Comparison of ENCODE assay signal across 8 cellular contexts in the genomic region with DNA sequence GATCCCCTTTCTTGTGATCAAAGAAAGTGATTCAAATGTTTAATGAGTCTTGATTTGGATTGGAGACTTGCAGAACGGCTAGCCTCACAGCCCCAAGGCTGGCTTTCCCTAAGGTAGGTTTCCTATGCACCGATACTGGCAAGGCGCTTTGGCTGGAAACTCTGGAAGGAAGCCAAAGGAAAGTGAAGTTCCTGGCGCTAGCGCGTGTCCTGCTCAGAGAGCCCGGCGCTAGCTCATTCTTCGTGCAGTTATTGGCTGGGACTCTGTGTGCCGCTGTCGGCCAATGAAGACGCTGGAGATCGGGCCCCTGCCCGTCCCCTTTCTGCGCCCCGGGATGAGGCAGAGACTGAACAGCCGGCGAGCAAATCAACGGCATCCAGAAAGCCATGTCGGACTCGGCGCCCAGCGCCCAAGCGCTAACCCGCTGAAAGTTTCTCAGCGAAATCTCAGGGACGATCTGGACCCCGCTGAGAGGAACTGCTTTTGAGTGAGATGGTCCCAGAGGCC. TPM values are rescaled to one million over a fixed set of nuclear protein-coding genes. Genes with fewer than 3 reads are reported as not detected.
A peak's percentile ranks its signal among the peaks of the same experiment; 100 is the strongest.
DNase-seq lines count a peak whose midpoint lies in the region; ATAC-seq and TF ChIP-seq lines count a peak whose summit lies in the region.

Gene PCDHGC3 (plus strand): TSS at position 342 of the 507 bp plus-strand sequence. CDS start 151 bp downstream, at position 493.

- peak; percentile 98 for ATAC-seq in DND-41 (ENCODE audit: insufficient read depth, low read depth)
- ATAC-seq in GM21515 (IDR thresholded peaks at IDR 0.05; ENCODE audit: unreplicated experiment), result peak; percentile 97
- peak; percentile 98 for ATAC-seq in Right ventricle myocardium superior (ENCODE audit: poor library complexity)

- H3K27me3 ChIP-seq in DND-41 (ENCODE audit: insufficient read depth, low read length, poor library complexity) (peaks cover 15% of the 10 kb centered on the region), OCI-LY1 (ENCODE audit: insufficient read depth, low read length) (peaks cover 9% of the 10 kb centered on the region; the same call in 1 of the 2 replicates), adipocyte (replicated peaks; ENCODE audit: control insufficient read depth, insufficient read depth, low read length) (no peaks in the 10 kb centered on the region), uterus (no peaks in the 10 kb centered on the region)

- H3K27ac ChIP-seq in DND-41 (ENCODE audit: low read length) (no peak within 1 kb of the TSS), OCI-LY1 (ENCODE audit: low read depth, low read length, poor library complexity, severe bottlenecking) (no peak within 1 kb of the TSS), uterus (peak within 1 kb of the TSS; percentile 90 to 92)

- no peaks in the 10 kb centered on the region for H3K36me3 ChIP-seq in DND-41 (ENCODE audit: insufficient read depth, low read length)
- H3K36me3 ChIP-seq in OCI-LY1 (ENCODE audit: insufficient read depth, low read length), result no peaks in the 10 kb centered on the region
- no peaks in the 10 kb centered on the region for H3K36me3 ChIP-seq in adipocyte (ENCODE audit: control insufficient read depth, insufficient read depth, low read length, severe bottlenecking)
- no peaks in the 10 kb centered on the region for H3K36me3 ChIP-seq in uterus

- H2AFZ ChIP-seq in DND-41 (ENCODE audit: low read depth, low read length), result peak within 1 kb of the TSS; percentile 62
- H2AFZ ChIP-seq in OCI-LY1 (ENCODE audit: low read length), result no peak within 1 kb of the TSS

- H4K20me1 ChIP-seq in DND-41 (ENCODE audit: insufficient read depth, low read length), result no peaks in the 10 kb centered on the region
- no peaks in the 10 kb centered on the region for H4K20me1 ChIP-seq in OCI-LY1 (ENCODE audit: insufficient read depth, low read length)

- intact Hi-C loops in Right ventricle myocardium superior (cut with DNase I), result loop anchor here (2.0 kb wide), 1 partner anchor 37 kb away; no protein-coding TSS in a partner anchor
- intact Hi-C loops in uterus (cut with DNase I; ENCODE audit: low total_unique reads), result loop anchor here (10.0 kb wide), 1 partner anchor 49 kb away; no protein-coding TSS in a partner anchor

- H3K9me3 ChIP-seq in DND-41 (ENCODE audit: insufficient read depth, low read length, severe bottlenecking) (no peaks in the 10 kb centered on the region), OCI-LY1 (ENCODE audit: low read length) (no peaks in the 10 kb centered on the region), adipocyte (ENCODE audit: control insufficient read depth, low read length) (no peaks in the 10 kb centered on the region), uterus (no peaks in the 10 kb centered on the region)

- TF ChIP-seq CTCF in DND-41 (IDR thresholded peaks at IDR 0.05; ENCODE audit: borderline replicate concordance, extremely low read depth, low read length, poor library complexity, severe bottlenecking) (peak; percentile 51), OCI-LY1 (IDR thresholded peaks at IDR 0.05; ENCODE audit: low read length) (peak; percentile 47; the same call in 1 of the 2 replicates), uterus (IDR thresholded peaks at IDR 0.05) (peak; percentile 58 to 80 (median 66))

- H3F3A ChIP-seq in OCI-LY1 (ENCODE audit: insufficient read depth, low read length), result no peaks in the 10 kb centered on the region

- peak; percentile 68 for DNase-seq in DND-41
- DNase-seq in HT1080 (ENCODE audit: low read depth), result peak; percentile 94
- DNase-seq in adipocyte (ENCODE audit: low read depth), result peak; percentile 99
- peak; percentile 95 for DNase-seq in Right ventricle myocardium superior
- peak in 52 of 56 donors; percentile 46 to 93 (median 78) for DNase-seq in nucleus accumbens (lab: John Stamatoyannopoulos, UW)
- peak; percentile 95 for DNase-seq in uterus

- peak; percentile 70 to 74 for TF ChIP-seq POLR2A in uterus (IDR thresholded peaks at IDR 0.05)

- H3K4me2 ChIP-seq in DND-41 (ENCODE audit: insufficient read depth, low read length) (peak within 1 kb of the TSS; percentile 69), OCI-LY1 (ENCODE audit: low read length) (peak within 1 kb of the TSS; percentile 83)

- H3K4me3 ChIP-seq in DND-41 (ENCODE audit: low read depth in 1 of 2, low read length in 2 of 2) (peak within 1 kb of the TSS; percentile 12 to 61; a peak in 3 of 4 replicates), OCI-LY1 (ENCODE audit: low read depth, low read length, poor library complexity, severe bottlenecking) (peak within 1 kb of the TSS; percentile 60), adipocyte (ENCODE audit: low read length) (peak within 1 kb of the TSS; percentile 97), uterus (peak within 1 kb of the TSS; percentile 54 to 55)

- H3K9me2 ChIP-seq in OCI-LY1 (ENCODE audit: low read depth, low read length), result no peaks in the 10 kb centered on the region

- H3K79me2 ChIP-seq in DND-41 (ENCODE audit: insufficient read depth, low read length) (no peaks in the 10 kb centered on the region), OCI-LY1 (ENCODE audit: insufficient read depth, low read length) (no peaks in the 10 kb centered on the region)

- H3K4me1 ChIP-seq in DND-41 (ENCODE audit: insufficient read depth, low read length) (peaks cover 17% of the 10 kb centered on the region; the same call in 1 of the 2 replicates), OCI-LY1 (ENCODE audit: insufficient read depth, low read length, severe bottlenecking) (peaks cover 31% of the 10 kb centered on the region), adipocyte (ENCODE audit: control insufficient read depth, insufficient read depth, low read length) (peaks cover 25% of the 10 kb centered on the region), uterus (peaks cover 15 to 21% of the 10 kb centered on the region in 2 donors)

- H3K9ac ChIP-seq in DND-41 (ENCODE audit: low read depth, low read length), result peak within 1 kb of the TSS; percentile 47
- peak within 1 kb of the TSS; percentile 44; the same call in 1 of the 2 replicates for H3K9ac ChIP-seq in OCI-LY1 (ENCODE audit: low read length)
- H3K9ac ChIP-seq in adipocyte (ENCODE audit: low read length), result peak within 1 kb of the TSS; percentile 93

RNA-seq across cellular contexts. Expression of gene PCDHGC3, which starts in this region (rescaled TPM):
- 36.5 and 44.6 TPM in 2 replicates for total RNA-seq in HT1080 (2014; rRNA removed; shearing (Covaris generic))
- polyA plus RNA-seq in HT1080 (2015; cell fraction: cytosol; rRNA removed), result 42.6 and 52.1 TPM in 2 replicates
- 60.1 and 79.7 TPM in 2 replicates for polyA plus RNA-seq in HT1080 (2015; cell fraction: nucleus; rRNA removed)
- total RNA-seq in Right ventricle myocardium superior (17.1 TPM), uterus (100 to 1,000 TPM in 3 of 4 donors, 10 to 100 TPM in 1; 25.9 to 146 (median 123) TPM)

Comparison
In these comparisons a context has a peak if more than half of its experiments do, and no peak if none do; other contexts are left out.
1. H3K27ac ChIP-seq: peak in uterus (2 of 2); none in DND-41 (single experiment) and OCI-LY1 (single experiment).
2. H3K4me3 ChIP-seq: peak in every context shown above with its lines; median percentile 97 in adipocyte; 60 in OCI-LY1; 54 in uterus; 36 in DND-41.
3. Peak in every context shown above with its lines, with median percentiles within 50 percentile points of each other: ATAC-seq, DNase-seq, H3K9ac ChIP-seq and CTCF ChIP-seq.